In the genomic region with DNA sequence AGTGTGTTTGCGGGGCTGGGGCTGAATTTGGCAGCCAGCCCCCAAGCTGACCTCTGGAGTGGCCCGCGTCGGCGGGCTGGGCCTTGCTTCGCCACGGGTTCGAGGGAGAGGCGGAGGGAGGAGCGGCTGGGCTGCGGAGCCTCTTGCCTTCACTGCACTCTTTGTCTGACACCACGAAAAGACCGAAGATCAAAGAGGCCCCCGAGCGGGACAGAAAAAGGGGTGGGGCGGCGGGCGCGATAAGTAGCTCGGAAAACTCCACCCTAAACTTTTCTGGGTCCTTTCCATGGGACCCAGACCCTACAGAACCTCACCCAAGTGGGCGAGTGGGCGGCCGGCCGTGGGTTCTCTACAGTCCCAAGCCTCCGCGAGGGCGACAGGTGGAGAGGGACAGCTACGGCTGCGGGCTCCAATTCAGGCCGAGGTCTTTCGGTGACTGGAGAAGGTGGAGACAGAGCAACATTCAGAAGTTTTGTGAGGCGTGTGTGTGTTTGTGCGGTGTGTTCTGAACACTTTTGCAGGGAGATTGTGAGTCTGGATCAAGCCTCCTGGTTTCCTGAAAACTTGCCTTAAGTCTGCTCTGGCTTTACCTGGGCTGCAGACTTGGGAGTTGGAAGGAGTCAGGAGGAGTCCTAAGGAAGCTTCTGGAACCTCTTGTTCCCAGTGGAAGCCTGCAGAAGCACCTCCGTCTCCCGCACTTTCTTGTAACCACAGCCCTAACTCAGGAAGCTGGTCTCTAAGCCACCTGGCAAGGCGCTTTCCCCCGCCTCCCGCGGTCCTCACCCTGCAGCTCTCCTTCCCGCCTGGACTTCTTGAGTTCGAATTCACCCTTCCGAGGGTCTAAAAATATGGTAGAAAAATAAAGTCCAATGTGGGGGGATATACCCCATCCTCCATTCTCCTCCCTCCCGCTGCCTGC, we compare ENCODE assay signal across 1 cellular context.
TF ChIP-seq lines count a peak whose summit lies in the region.

No MANE protein-coding gene starts in this region.

TF ChIP-seq in GM23338, 12 proteins besides CTCF, POLR2A, EP300 and RAD21:
- 0 out of 2 replicates have a peak, but pooled peaks have one; percentile 38 for TF ChIP-seq ETS1 (IDR thresholded peaks at IDR 0.05)
- TF ChIP-seq EZH2phosphoT487 (IDR thresholded peaks at IDR 0.05; ENCODE audit: unreplicated experiment), result no peak
- TF ChIP-seq POLR2AphosphoS5 (IDR thresholded peaks at IDR 0.05; ENCODE audit: low read depth), result peak; percentile 65
